In the genomic region with DNA sequence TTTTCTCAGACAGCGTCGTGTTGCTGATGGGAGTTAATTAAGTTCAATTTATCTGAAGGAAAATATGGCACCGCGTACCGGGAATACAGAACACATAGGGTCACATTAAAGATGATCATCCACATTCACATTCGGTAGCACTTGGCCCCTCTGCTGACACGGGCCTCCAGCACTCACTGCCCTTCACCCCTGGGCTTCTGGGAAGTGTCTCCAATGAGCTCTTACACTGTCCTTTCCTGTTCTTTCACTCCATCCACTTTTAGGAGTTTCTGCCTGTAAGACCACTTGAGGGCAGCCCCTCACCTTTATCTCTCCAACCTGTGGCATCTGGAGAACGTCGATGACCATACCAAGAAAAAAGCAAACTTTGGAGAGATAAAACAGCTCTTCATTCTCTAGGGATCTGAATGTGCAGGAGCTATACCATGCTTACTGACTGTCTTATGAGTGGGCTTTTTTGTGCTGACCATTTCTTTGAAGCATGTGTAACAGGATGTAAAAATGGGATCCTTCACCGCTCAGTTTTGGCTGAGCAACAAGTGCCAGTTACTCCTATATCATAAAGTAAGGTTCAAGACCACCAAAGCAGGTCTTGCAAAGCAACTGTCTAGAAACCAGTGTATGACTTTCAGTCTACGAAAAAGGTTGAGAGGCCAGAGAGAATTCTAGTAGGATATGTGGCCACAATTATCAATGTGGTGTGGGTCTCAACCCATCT, we compare ENCODE assay signal across 8 cellular contexts. TPM values are rescaled to one million over a fixed set of nuclear protein-coding genes. Genes with fewer than 3 reads are reported as not detected.
DNase-seq lines count a peak whose midpoint lies in the region; ATAC-seq and TF ChIP-seq lines count a peak whose summit lies in the region.

No MANE protein-coding gene starts in this region.

- peaks cover 11% of the 10 kb centered on the region for H3K4me1 Mint-ChIP-seq in endodermal cell

- H3K4me3 ChIP-seq in endodermal cell (ENCODE audit: low read length) (peak overlapping the region; percentile 88), neutrophil (ENCODE audit: low read depth in 1 of 2, low read length in 1 of 2) (peak overlapping the region; percentile 83 to 94)

- H3K4me3 Mint-ChIP-seq in endodermal cell: peak overlapping the region; percentile 80

- POLR2A ChIA-PET in RWPE1 (lab: Yijun Ruan, JAX; ENCODE audit: low non-redundant PET): no interaction called here

- DNase-seq in NCI-H82 (lab: John Stamatoyannopoulos, UW) (peak; percentile 36), NCI-H82 treated with DMSO at 0.1 percent for 48 hours (lab: John Stamatoyannopoulos, UW; ENCODE audit: unreplicated experiment) (no peak), RWPE1 (ENCODE audit: low spot score) (no peak), endodermal cell (peak; percentile 61), NCI-H1694 (lab: John Stamatoyannopoulos, UW) (no peak)

- no peaks in the 10 kb centered on the region for H3K36me3 Mint-ChIP-seq in endodermal cell (ENCODE audit: low read depth)

- H3K27me3 Mint-ChIP-seq in endodermal cell (ENCODE audit: insufficient read depth): peaks cover 30% of the 10 kb centered on the region

- H3K4me1 ChIP-seq in endodermal cell (ENCODE audit: control insufficient read depth, insufficient read depth, low read length): no peaks in the 10 kb centered on the region
- H3K4me1 ChIP-seq in neutrophil (ENCODE audit: control insufficient read depth in 1 of 2, insufficient read depth in 1 of 2, low read depth in 1 of 2, low read length in 1 of 2): peaks cover 10 to 11% of the 10 kb centered on the region in 2 experiments

- H3K9ac ChIP-seq in endodermal cell (ENCODE audit: extremely low read depth, low read length, poor library complexity, severe bottlenecking): no peak overlapping the region

- H3K9me3 ChIP-seq in endodermal cell (ENCODE audit: control insufficient read depth, low read length): no peaks in the 10 kb centered on the region
- no peaks in the 10 kb centered on the region for H3K9me3 ChIP-seq in neutrophil

- WGBS in endodermal cell (ENCODE audit: insufficient coverage in 1 of 2, insufficient read length in 1 of 2), 2 experiments: 18 to 23% methylated on average over 8 to 11 of the region's 11 CpGs

- H3K27ac Mint-ChIP-seq in endodermal cell: no peak overlapping the region

- no peak for ATAC-seq in HG02938 (IDR thresholded peaks at IDR 0.05; ENCODE audit: unreplicated experiment)
- ATAC-seq in GM18909 (IDR thresholded peaks at IDR 0.05; ENCODE audit: poor library complexity, unreplicated experiment): no peak

- CTCF ChIA-PET in RWPE1 (lab: Yijun Ruan, JAX): interaction anchor here (0.5 to 1.0 kb wide), 3 partner anchors 8 to 1963 kb away, joined by 3 read pairs; no protein-coding TSS in a partner anchor

- H3K27ac ChIP-seq in RWPE1: peak overlapping the region; percentile 73
- H3K27ac ChIP-seq in endodermal cell (ENCODE audit: low read depth, low read length): no peak overlapping the region
- H3K27ac ChIP-seq in neutrophil: no peak overlapping the region

- H3K36me3 ChIP-seq in endodermal cell (ENCODE audit: control insufficient read depth, insufficient read depth, low read length) (no peaks in the 10 kb centered on the region), neutrophil (no peaks in the 10 kb centered on the region)

- peaks cover 19% of the 10 kb centered on the region for H3K27me3 ChIP-seq in endodermal cell (ENCODE audit: control insufficient read depth, insufficient read depth, low read length, poor library complexity, severe bottlenecking)
- peaks cover 31% of the 10 kb centered on the region for H3K27me3 ChIP-seq in neutrophil

- TF ChIP-seq CTCF in RWPE1 (conservative IDR thresholded peaks at IDR 0.05; ENCODE audit: low read depth) (no peak), endodermal cell (conservative IDR thresholded peaks at IDR 0.05) (peak; percentile 30), neutrophil (IDR thresholded peaks at IDR 0.05) (no peak)

- no peaks in the 10 kb centered on the region for H3K9me3 Mint-ChIP-seq in endodermal cell

RNA-seq across cellular contexts. Expression of gene SERGEF, which starts 1.1 kb away (rescaled TPM):
- 10 to 100 TPM; 26.7 to 42.1 TPM for total RNA-seq in endodermal cell
- polyA plus RNA-seq in endodermal cell (2013, experiment 1 of 2): 20.3 TPM
- polyA plus RNA-seq in endodermal cell (2013, experiment 2 of 2): 17.6 TPM

RNA-seq across cellular contexts. Expression of gene TPH1, which starts 32.1 kb away (rescaled TPM):
- under 1 TPM; 0.24 to 0.31 TPM for total RNA-seq in endodermal cell
- polyA plus RNA-seq in endodermal cell (2013, experiment 1 of 2): 0.18 TPM
- polyA plus RNA-seq in endodermal cell (2013, experiment 2 of 2): 0.12 TPM

Comparison
In these comparisons a context has a peak if more than half of its experiments do, and no peak if none do; other contexts are left out.
1. DNase-seq: peak in NCI-H82 (single experiment) and endodermal cell (single experiment); none in NCI-H82 treated with DMSO at 0.1 percent for 48 hours (single experiment), RWPE1 (single experiment) and NCI-H1694 (single experiment).